In the genomic region with DNA sequence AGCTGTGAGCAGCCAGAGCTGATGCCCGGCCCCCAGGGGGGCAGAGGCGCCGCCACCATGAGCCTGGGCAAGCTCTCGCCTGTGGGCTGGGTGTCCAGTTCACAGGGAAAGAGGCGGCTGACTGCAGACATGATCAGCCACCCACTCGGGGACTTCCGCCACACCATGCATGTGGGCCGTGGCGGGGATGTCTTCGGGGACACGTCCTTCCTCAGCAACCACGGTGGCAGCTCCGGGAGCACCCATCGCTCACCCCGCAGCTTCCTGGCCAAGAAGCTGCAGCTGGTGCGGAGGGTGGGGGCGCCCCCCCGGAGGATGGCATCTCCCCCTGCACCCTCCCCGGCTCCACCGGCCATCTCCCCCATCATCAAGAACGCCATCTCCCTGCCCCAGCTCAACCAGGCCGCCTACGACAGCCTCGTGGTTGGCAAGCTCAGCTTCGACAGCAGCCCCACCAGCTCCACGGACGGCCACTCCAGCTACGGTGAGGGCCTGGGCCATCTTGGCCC, we compare ENCODE assay signal across 8 cellular contexts. TPM values are rescaled to one million over a fixed set of nuclear protein-coding genes. Genes with fewer than 3 reads are reported as not detected.
DNase-seq lines count a peak whose midpoint lies in the region; ATAC-seq and TF ChIP-seq lines count a peak whose summit lies in the region.
"Had no signal": no experiment of that assay in that cellular context is flagged by ENCODE, and none has a peak within 500 bp of the region (broad histone marks: within the 10 kb centered on the region; RNA-seq: fewer than 3 reads in every experiment).

No MANE protein-coding gene starts in this region.

- H3K79me1 ChIP-seq in mesenchymal stem cell (replicated peaks; ENCODE audit: low read length, poor library complexity, severe bottlenecking) = peaks cover 5% of the 10 kb centered on the region

- H3K4me3 Mint-ChIP-seq in activated naive CD8-positive, alpha-beta T cell treated with anti-CD3 and anti-CD28 coated beads, Interleukin-2, amount 50 U/mL, for 24 hours = no peak overlapping the region

- no peak for TF ChIP-seq POLR2A in upper lobe of left lung (IDR thresholded peaks at IDR 0.05)

- H3K9me3 ChIP-seq in mesenchymal stem cell (ENCODE audit: control insufficient read depth, low read length) (no peaks in the 10 kb centered on the region), upper lobe of left lung (no peaks in the 10 kb centered on the region)

- DNase-seq in T-helper 22 cell (ENCODE audit: low read depth) (peak; percentile 20), mesenchymal stem cell (no peak), upper lobe of left lung (peak; percentile 49 to 82), NCI-H526 (lab: John Stamatoyannopoulos, UW) (no peak)
- peak; percentile 51 for DNase-seq in activated naive CD8-positive, alpha-beta T cell treated with anti-CD3 and anti-CD28 coated beads, Interleukin-2, amount 50 U/mL, for 24 hours

- H2BK12ac ChIP-seq in mesenchymal stem cell (ENCODE audit: low read length in 2 of 2) = no peak overlapping the region

- no peak overlapping the region for H4K8ac ChIP-seq in mesenchymal stem cell (ENCODE audit: low read length)

- no peak overlapping the region for H3K23ac ChIP-seq in mesenchymal stem cell (ENCODE audit: low read length in 2 of 2)

- TF ChIP-seq CTCF in upper lobe of left lung (IDR thresholded peaks at IDR 0.05) = peak in 1 of 6 experiments; percentile 8

- H3K4ac ChIP-seq in mesenchymal stem cell (ENCODE audit: low read depth in 1 of 2, low read length in 2 of 2) = no peak overlapping the region

- peak overlapping the region; percentile 15 for H3K9ac ChIP-seq in mesenchymal stem cell (ENCODE audit: low read length)

- no peak overlapping the region for H2BK5ac ChIP-seq in mesenchymal stem cell (ENCODE audit: low read depth, low read length, poor library complexity, severe bottlenecking)

- no peak overlapping the region for H2AK5ac ChIP-seq in mesenchymal stem cell (ENCODE audit: low read length, severe bottlenecking)

- H3K27ac ChIP-seq in mesenchymal stem cell (ENCODE audit: low read length, poor library complexity, severe bottlenecking) = no peak overlapping the region
- peak overlapping the region; percentile 67 to 99 (median 82) for H3K27ac ChIP-seq in upper lobe of left lung
- H3K27ac ChIP-seq: HL-60 had no signal

- peak overlapping the region; percentile 20 for H2BK15ac ChIP-seq in mesenchymal stem cell (ENCODE audit: low read depth, poor library complexity, severe bottlenecking)

- H3K9me3 Mint-ChIP-seq in activated naive CD8-positive, alpha-beta T cell treated with anti-CD3 and anti-CD28 coated beads, Interleukin-2, amount 50 U/mL, for 24 hours = no peaks in the 10 kb centered on the region

- peaks cover 52 to 62% of the 10 kb centered on the region in 2 experiments for H3K36me3 ChIP-seq in mesenchymal stem cell (ENCODE audit: control insufficient read depth in 1 of 2, insufficient read depth in 2 of 2, low read depth in 1 of 2, low read length in 2 of 2)
- peaks cover 5 to 36% (median 17%) of the 10 kb centered on the region in 4 donors for H3K36me3 ChIP-seq in upper lobe of left lung

- no peak overlapping the region for H3K14ac ChIP-seq in mesenchymal stem cell (ENCODE audit: low read length in 2 of 2)

- 92% methylated on average over 28 of the region's 28 CpGs for WGBS in mesenchymal stem cell
- 49% methylated on average over 24 of the region's 28 CpGs; no CpG with 5 or more reads in 1 of the 2 donors for WGBS in upper lobe of left lung, 2 donors

- H3K4me1 ChIP-seq in mesenchymal stem cell (ENCODE audit: control insufficient read depth, insufficient read depth, low read depth, low read length) (peaks cover 72% of the 10 kb centered on the region), upper lobe of left lung (peaks cover 78 to 91% (median 82%) of the 10 kb centered on the region in 4 donors)

- H2BK120ac ChIP-seq in mesenchymal stem cell (ENCODE audit: low read depth, low read length) = no peak overlapping the region

- H3K36me3 Mint-ChIP-seq in activated naive CD8-positive, alpha-beta T cell treated with anti-CD3 and anti-CD28 coated beads, Interleukin-2, amount 50 U/mL, for 24 hours (ENCODE audit: low read depth) = no peaks in the 10 kb centered on the region

- H3K4me1 Mint-ChIP-seq in activated naive CD8-positive, alpha-beta T cell treated with anti-CD3 and anti-CD28 coated beads, Interleukin-2, amount 50 U/mL, for 24 hours = peaks cover 31% of the 10 kb centered on the region

- H2AFZ ChIP-seq in mesenchymal stem cell (ENCODE audit: low read depth, low read length) = no peak overlapping the region

- H3K4me3 ChIP-seq in mesenchymal stem cell (ENCODE audit: insufficient read depth in 1 of 2, low read depth in 1 of 2, low read length in 2 of 2) (no peak overlapping the region), upper lobe of left lung (peak overlapping the region in 1 of 4 donors; percentile 9)

- H4K91ac ChIP-seq in mesenchymal stem cell (ENCODE audit: low read length) = peak overlapping the region; percentile 46

- no peak overlapping the region for H3K4me2 ChIP-seq in mesenchymal stem cell (ENCODE audit: low read length, poor library complexity, severe bottlenecking)

- peak overlapping the region; percentile 42 for H3K27ac Mint-ChIP-seq in activated naive CD8-positive, alpha-beta T cell treated with anti-CD3 and anti-CD28 coated beads, Interleukin-2, amount 50 U/mL, for 24 hours

- H3K27me3 ChIP-seq in mesenchymal stem cell (ENCODE audit: control insufficient read depth in 1 of 2, insufficient read depth in 1 of 2, low read length in 2 of 2) = no peaks in the 10 kb centered on the region
- H3K27me3 ChIP-seq in upper lobe of left lung = peaks cover 0 to 6% (median 0%) of the 10 kb centered on the region in 4 donors

- H3K27me3 Mint-ChIP-seq in activated naive CD8-positive, alpha-beta T cell treated with anti-CD3 and anti-CD28 coated beads, Interleukin-2, amount 50 U/mL, for 24 hours = peaks cover 31% of the 10 kb centered on the region

- H3K18ac ChIP-seq in mesenchymal stem cell (ENCODE audit: low read depth in 1 of 2, low read length in 2 of 2) = no peak overlapping the region

- no peak for ATAC-seq in activated naive CD8-positive, alpha-beta T cell treated with anti-CD3 and anti-CD28 coated beads, Interleukin-2, amount 50 U/mL, for 24 hours
- no peak for ATAC-seq in upper lobe of left lung (ENCODE audit: low FRiP score in 2 of 2)
- ATAC-seq in GM18861 (IDR thresholded peaks at IDR 0.05; ENCODE audit: unreplicated experiment) = no peak
- ATAC-seq in GM19035 (IDR thresholded peaks at IDR 0.05; ENCODE audit: unreplicated experiment) = no peak

- TF ChIP-seq EP300 in upper lobe of left lung (IDR thresholded peaks at IDR 0.05) = no peak

RNA-seq across cellular contexts. Expression of a gene that starts 6.1 kb away (rescaled TPM):
- polyA plus RNA-seq in mesenchymal stem cell (2013, experiment 1 of 2) = 117 TPM
- 113 TPM for polyA plus RNA-seq in mesenchymal stem cell (2013, experiment 2 of 2)
- 10 to 100 TPM; 38.8 to 81.7 (median 67.5) TPM for total RNA-seq in upper lobe of left lung

RNA-seq across cellular contexts. Expression of a gene that starts 13.5 kb away (rescaled TPM):
- not detected for polyA plus RNA-seq in mesenchymal stem cell (2013, experiment 1 of 2)
- not detected for polyA plus RNA-seq in mesenchymal stem cell (2013, experiment 2 of 2)
- 1 to 10 TPM in 3 of 6 donors, not detected in 3; 1.4 to 4.2 (median 2.0) TPM for total RNA-seq in upper lobe of left lung

RNA-seq across cellular contexts. Expression of a gene that starts 42.3 kb away (rescaled TPM):
- polyA plus RNA-seq in mesenchymal stem cell (2013, experiment 1 of 2) = 25.3 TPM
- 23.1 TPM for polyA plus RNA-seq in mesenchymal stem cell (2013, experiment 2 of 2)
- total RNA-seq in upper lobe of left lung = 100 to 1,000 TPM in 2 of 6 donors, 10 to 100 TPM in 4; 52.4 to 226 (median 68.3) TPM

RNA-seq across cellular contexts. Expression of a gene that starts 47.2 kb away (rescaled TPM):
- polyA plus RNA-seq in mesenchymal stem cell (2013, experiment 1 of 2) = 3.1 TPM
- polyA plus RNA-seq in mesenchymal stem cell (2013, experiment 2 of 2) = 3.2 TPM
- 10 to 100 TPM in 4 of 6 donors, 1 to 10 TPM in 2; 6.2 to 19.8 (median 13.6) TPM for total RNA-seq in upper lobe of left lung

Comparison
In these comparisons a context has a peak if more than half of its experiments do, and no peak if none do; other contexts are left out.
1. DNase-seq: peak in T-helper 22 cell (single experiment), activated naive CD8-positive, alpha-beta T cell treated with anti-CD3 and anti-CD28 coated beads, Interleukin-2, amount 50 U/mL, for 24 hours (single experiment) and upper lobe of left lung (2 of 2); none in mesenchymal stem cell (single experiment) and NCI-H526 (0 of 2).